9 cellular contexts compared by ENCODE assay signal in genomic region chr18:9516437-9517064, GRCh38. TPM values are rescaled to one million over a fixed set of nuclear protein-coding genes. Genes with fewer than 3 reads are reported as not detected.
DNase-seq lines count a peak whose midpoint lies in the region; ATAC-seq and FAIRE-seq lines count a peak whose summit lies in the region.
"Had no signal": no experiment of that assay in that cellular context is flagged by ENCODE, and none has a peak within 500 bp of the region (broad histone marks: within the 10 kb centered on the region; RNA-seq: fewer than 3 reads in every experiment).

No MANE protein-coding gene starts in this region.

- CTCF ChIA-PET in activated naive CD4-positive, alpha-beta T cell treated with anti-CD3 and anti-CD28 coated beads for 36 hours (lab: Charles Lee) = interaction anchor here (0.6 to 3.5 kb wide), 18 partner anchors 9 to 518 kb away, joined by 3 to 25 read pairs (median 4); partner anchors contain the start of gene TWSG1

- no peaks in the 10 kb centered on the region for H3K4me1 Mint-ChIP-seq in activated naive CD4-positive, alpha-beta T cell treated with anti-CD3 and anti-CD28 coated beads for 36 hours (ENCODE audit: low read depth)

- no peak for ATAC-seq in GM21786 (IDR thresholded peaks at IDR 0.05; ENCODE audit: unreplicated experiment)
- no peak for ATAC-seq in HG03565 (IDR thresholded peaks at IDR 0.05; ENCODE audit: unreplicated experiment)

- no peak overlapping the region for H3K27ac Mint-ChIP-seq in activated naive CD4-positive, alpha-beta T cell treated with anti-CD3 and anti-CD28 coated beads for 36 hours
- H3K27ac Mint-ChIP-seq: activated naive CD4-positive, alpha-beta T cell treated with anti-CD3 and anti-CD28 coated beads, Interleukin-2, amount 50 U/mL, for 24 hours had no signal

- peak; percentile 8 for DNase-seq in activated naive CD4-positive, alpha-beta T cell treated with anti-CD3 and anti-CD28 coated beads for 36 hours
- DNase-seq in activated naive CD4-positive, alpha-beta T cell treated with Interleukin-2 at 50 U/mL for 16 hours = no peak
- peak; percentile 39 for DNase-seq in NCI-H1105 treated with DMSO at 0.1 percent for 48 hours (lab: John Stamatoyannopoulos, UW)
- peak; percentile 41 for DNase-seq in foreskin melanocyte
- peak; percentile 64 for DNase-seq in retina

- H3K4me3 Mint-ChIP-seq in activated naive CD4-positive, alpha-beta T cell treated with anti-CD3 and anti-CD28 coated beads for 36 hours = no peak overlapping the region
- H3K4me3 Mint-ChIP-seq: activated naive CD4-positive, alpha-beta T cell treated with anti-CD3 and anti-CD28 coated beads, Interleukin-2, amount 50 U/mL, for 24 hours had no signal

- no peaks in the 10 kb centered on the region for H3K9me3 Mint-ChIP-seq in activated naive CD4-positive, alpha-beta T cell treated with anti-CD3 and anti-CD28 coated beads for 36 hours
- H3K9me3 Mint-ChIP-seq: activated naive CD4-positive, alpha-beta T cell treated with anti-CD3 and anti-CD28 coated beads, Interleukin-2, amount 50 U/mL, for 24 hours had no signal

- intact Hi-C loops in activated naive CD4-positive, alpha-beta T cell treated with anti-CD3 and anti-CD28 coated beads for 36 hours (cut with micrococcal nuclease) = loop anchor here (1.0 to 10.0 kb wide), 9 partner anchors 41 to 861 kb away; partner anchors contain the start of genes RALBP1 and TWSG1

- H3K36me3 Mint-ChIP-seq in activated naive CD4-positive, alpha-beta T cell treated with anti-CD3 and anti-CD28 coated beads for 36 hours (ENCODE audit: low read depth) = peaks cover 5% of the 10 kb centered on the region

- FAIRE-seq in TTC549 (lab: Jason Lieb, UNC) = peak; percentile 49

- H3K27me3 Mint-ChIP-seq in activated naive CD4-positive, alpha-beta T cell treated with anti-CD3 and anti-CD28 coated beads for 36 hours (ENCODE audit: low read depth) = no peaks in the 10 kb centered on the region
- H3K27me3 Mint-ChIP-seq: activated naive CD4-positive, alpha-beta T cell treated with anti-CD3 and anti-CD28 coated beads, Interleukin-2, amount 50 U/mL, for 24 hours had no signal

RNA-seq across cellular contexts. Expression of gene RALBP1, which starts 41.2 kb away (rescaled TPM):
- total RNA-seq in activated naive CD4-positive, alpha-beta T cell treated with anti-CD3 and anti-CD28 coated beads for 36 hours = 10 to 100 TPM; 46.9 to 51.1 TPM
